ENCODE assay signal across 8 cellular contexts in the genomic region with DNA sequence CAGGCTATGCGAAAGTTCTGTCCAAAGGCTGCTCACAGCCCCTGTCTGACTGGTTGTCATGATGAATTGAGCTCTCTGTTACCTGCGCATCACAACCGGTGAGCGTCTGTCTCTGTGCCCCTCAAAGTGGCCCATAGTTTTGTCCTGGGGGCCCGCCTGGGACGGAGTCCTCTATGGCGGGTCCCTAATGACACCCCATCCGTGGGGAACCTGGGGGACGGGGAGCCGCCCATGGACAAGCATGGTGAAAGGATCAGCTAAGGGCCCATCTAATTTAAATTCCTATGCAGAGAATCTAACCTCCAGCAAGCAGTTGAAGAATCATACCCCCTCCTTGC. TPM values are rescaled to one million over a fixed set of nuclear protein-coding genes. Genes with fewer than 3 reads are reported as not detected.
DNase-seq lines count a peak whose midpoint lies in the region; TF ChIP-seq lines count a peak whose summit lies in the region.

No MANE protein-coding gene starts in this region.

- H3K4me1 Mint-ChIP-seq in activated naive CD4-positive, alpha-beta T cell treated with anti-CD3 and anti-CD28 coated beads, Interleukin-2, amount 10 ng/mL, durations not matched to agents 7 days and 5 days = peaks cover 54% of the 10 kb centered on the region
- peaks cover 30% of the 10 kb centered on the region for H3K4me1 Mint-ChIP-seq in nephron progenitor cell

- no peaks in the 10 kb centered on the region for H3K9me3 Mint-ChIP-seq in activated naive CD4-positive, alpha-beta T cell treated with anti-CD3 and anti-CD28 coated beads, Interleukin-2, amount 10 ng/mL, durations not matched to agents 7 days and 5 days
- H3K9me3 Mint-ChIP-seq in nephron progenitor cell = no peaks in the 10 kb centered on the region

- H3K36me3 Mint-ChIP-seq in activated naive CD4-positive, alpha-beta T cell treated with anti-CD3 and anti-CD28 coated beads, Interleukin-2, amount 10 ng/mL, durations not matched to agents 7 days and 5 days = peaks cover 42% of the 10 kb centered on the region
- H3K36me3 Mint-ChIP-seq in nephron progenitor cell (ENCODE audit: low read depth) = peaks cover 23% of the 10 kb centered on the region

- peak overlapping the region; percentile 99 for H3K4me3 Mint-ChIP-seq in activated naive CD4-positive, alpha-beta T cell treated with anti-CD3 and anti-CD28 coated beads, Interleukin-2, amount 10 ng/mL, durations not matched to agents 7 days and 5 days
- peak overlapping the region; percentile 98 for H3K4me3 Mint-ChIP-seq in nephron progenitor cell

- peak overlapping the region; percentile 82 for H3K4me3 ChIP-seq in Jurkat, Clone E6-1 (ENCODE audit: low read length)
- peak overlapping the region; percentile 58 to 100 (median 88) for H3K4me3 ChIP-seq in dorsolateral prefrontal cortex

- no peaks in the 10 kb centered on the region for H3K27me3 Mint-ChIP-seq in activated naive CD4-positive, alpha-beta T cell treated with anti-CD3 and anti-CD28 coated beads, Interleukin-2, amount 10 ng/mL, durations not matched to agents 7 days and 5 days
- H3K27me3 Mint-ChIP-seq in nephron progenitor cell (ENCODE audit: low read depth, poor library complexity) = no peaks in the 10 kb centered on the region

- intact Hi-C loops in dorsolateral prefrontal cortex (cut with DNase I) = loop anchor here (2.0 to 10.0 kb wide), 5 partner anchors 28 to 260 kb away; a partner anchor contains a TSS

- H3K27me3 ChIP-seq in dorsolateral prefrontal cortex = no peaks in the 10 kb centered on the region

- peak overlapping the region; percentile 95 for H3K27ac Mint-ChIP-seq in activated naive CD4-positive, alpha-beta T cell treated with anti-CD3 and anti-CD28 coated beads, Interleukin-2, amount 10 ng/mL, durations not matched to agents 7 days and 5 days
- H3K27ac Mint-ChIP-seq in nephron progenitor cell = peak overlapping the region; percentile 80

- DNase-seq in activated naive CD4-positive, alpha-beta T cell treated with anti-CD3 and anti-CD28 coated beads, Interleukin-2, amount 10 ng/mL, durations not matched to agents 7 days and 5 days = no peak
- DNase-seq in activated naive CD4-positive, alpha-beta T cell treated with anti-CD3 and anti-CD28 coated beads, Interleukin-2, amount 50 U/mL, for 16 hours = no peak
- no peak for DNase-seq in Jurkat, Clone E6-1 (ENCODE audit: low read depth, low spot score)
- peak in 1 of 10 donors; percentile 36 for DNase-seq in dorsolateral prefrontal cortex
- no peak for DNase-seq in nephron progenitor cell
- no peak for DNase-seq in middle frontal gyrus (ENCODE audit: extremely low spot score, low spot score)
- no peak for DNase-seq in NCI-H2171 (lab: John Stamatoyannopoulos, UW)
- no peak for DNase-seq in GF-D8 (lab: John Stamatoyannopoulos, UW)

- peak overlapping the region in 56 of 59 donors; percentile 49 to 95 (median 83) for H3K27ac ChIP-seq in dorsolateral prefrontal cortex

- CTCF ChIA-PET in activated naive CD4-positive, alpha-beta T cell treated with anti-CD3 and anti-CD28 coated beads, Interleukin-2, amount 10 ng/mL, durations not matched to agents 7 days and 5 days (lab: Charles Lee) = interaction anchor here (1.4 to 2.1 kb wide), 5 partner anchors 9 to 197 kb away, joined by 3 to 9 read pairs (median 5); no protein-coding TSS in a partner anchor

- no peak for TF ChIP-seq CTCF in dorsolateral prefrontal cortex (IDR thresholded peaks at IDR 0.05 in 54 of 56, conservative IDR thresholded peaks at IDR 0.05 in 2 of 56; ENCODE audit: low read depth in 1 of 56, partially characterized antibody in 56 of 56)
- TF ChIP-seq CTCF in nephron progenitor cell (IDR thresholded peaks at IDR 0.05) = no peak

RNA-seq across cellular contexts. Expression of a gene that starts 0.5 kb away (rescaled TPM):
- polyA plus RNA-seq in Jurkat, Clone E6-1 (2012; ENCODE audit: insufficient read depth, insufficient read length) = 22.4 TPM
- 10 to 100 TPM; 17.1 to 43.7 (median 29.2) TPM for total RNA-seq in dorsolateral prefrontal cortex

RNA-seq across cellular contexts. Expression of a gene that starts 0.7 kb away (rescaled TPM):
- 29.8 TPM for polyA plus RNA-seq in Jurkat, Clone E6-1 (2012; ENCODE audit: insufficient read depth, insufficient read length)
- 10 to 100 TPM; 19.8 to 54.2 (median 39.0) TPM for total RNA-seq in dorsolateral prefrontal cortex

RNA-seq across cellular contexts. Expression of a gene that starts 27.3 kb away (rescaled TPM):
- polyA plus RNA-seq in Jurkat, Clone E6-1 (2012; ENCODE audit: insufficient read depth, insufficient read length) = 36.3 TPM
- total RNA-seq in dorsolateral prefrontal cortex = 100 to 1,000 TPM in 112 of 120 experiments, 10 to 100 TPM in 8; 90.8 to 148 (median 114) TPM

RNA-seq across cellular contexts. Expression of a gene that starts 55.1 kb away (rescaled TPM):
- 469 TPM for polyA plus RNA-seq in Jurkat, Clone E6-1 (2012; ENCODE audit: insufficient read depth, insufficient read length)
- 10 to 100 TPM; 11.3 to 75.2 (median 31.8) TPM for total RNA-seq in dorsolateral prefrontal cortex
